Comparison of ENCODE assay signal across 24 cellular contexts in the genomic region with DNA sequence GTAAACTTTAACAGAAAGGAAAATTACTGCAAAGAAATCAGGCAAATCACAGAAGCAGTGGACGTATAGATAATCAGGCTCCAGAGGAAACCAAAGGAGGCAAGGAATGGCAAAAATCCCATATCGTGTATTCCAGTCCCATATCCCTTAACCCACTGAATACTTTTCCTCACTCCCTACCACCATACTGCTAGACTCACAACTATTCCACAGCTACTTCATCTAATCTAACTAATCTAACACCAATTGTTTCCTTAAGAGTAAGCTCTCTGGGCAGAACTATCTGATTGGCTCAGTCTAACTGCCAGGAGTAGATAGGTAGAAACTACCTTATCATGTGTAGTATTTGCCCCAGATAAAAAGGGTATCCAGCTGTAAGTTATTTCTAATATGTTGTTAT.
"Had no signal": no experiment of that assay in that cellular context is flagged by ENCODE, and none has a peak within 500 bp of the region (broad histone marks: within the 10 kb centered on the region; RNA-seq: fewer than 3 reads in every experiment).

No MANE protein-coding gene starts in this region.

- H3K27ac Mint-ChIP-seq: memory B cell; mesothelial cell of epicardium; naive thymus-derived CD4-positive, alpha-beta T cell; neural progenitor cell; type B pancreatic cell had no signal

- H3K4me3 Mint-ChIP-seq: memory B cell; mesothelial cell of epicardium; naive thymus-derived CD4-positive, alpha-beta T cell; nephron; neural progenitor cell; stimulated activated naive CD8-positive, alpha-beta T cell treated with anti-CD3 and anti-CD28 coated beads, Interleukin-15, amount 100 ng/mL, for 72 hours; type B pancreatic cell had no signal

- DNase-seq: effector memory CD4-positive, alpha-beta T cell; hypothalamus; kidney; mucosa of descending colon; naive thymus-derived CD4-positive, alpha-beta T cell; stimulated activated CD4-positive, alpha-beta T cell treated with anti-CD3 and anti-CD28 coated beads, Interleukin-12 subunit alpha, Interleukin-12 subunit beta, amount 100 ng/mL, for 4 hours; stimulated activated CD4-positive, alpha-beta T cell treated with anti-CD3 and anti-CD28 coated beads, Interleukin-1b, Interleukin-23, amount 100 ng/mL, for 48 hours; stimulated activated CD4-positive, alpha-beta T cell treated with anti-CD3 and anti-CD28 coated beads, Interleukin-4, amount 100 ng/mL, for 1 hour; stimulated activated CD8-positive, alpha-beta memory T cell treated with anti-CD3 and anti-CD28 coated beads, Interleukin-4, amount 100 ng/mL, for 48 hours; stimulated activated naive CD4-positive, alpha-beta T cell; stimulated activated naive CD8-positive, alpha-beta T cell treated with anti-CD3 and anti-CD28 coated beads, Interleukin-15, amount 100 ng/mL, for 72 hours had no signal

- H3K36me3 ChIP-seq: neural progenitor cell, prostate gland, right atrium auricular region, suprapubic skin had no signal

- H3K4me3 ChIP-seq: coronary artery, lung, mucosa of descending colon, neural progenitor cell, prostate gland, right atrium auricular region, smooth muscle cell, suprapubic skin had no signal

- H3K4me1 ChIP-seq: neural progenitor cell, prostate gland, right atrium auricular region, suprapubic skin had no signal

- ATAC-seq: left lobe of liver; mucosa of descending colon; naive thymus-derived CD4-positive, alpha-beta T cell; sciatic nerve; stimulated activated naive CD8-positive, alpha-beta T cell treated with anti-CD3 and anti-CD28 coated beads, Interleukin-15, amount 100 ng/mL, for 72 hours had no signal

- H3K4me1 Mint-ChIP-seq: nephron; stimulated activated naive CD8-positive, alpha-beta T cell treated with anti-CD3 and anti-CD28 coated beads, Interleukin-15, amount 100 ng/mL, for 72 hours had no signal

- H3K36me3 Mint-ChIP-seq: neural progenitor cell had no signal

- H3K9ac ChIP-seq: neural progenitor cell had no signal

- H2AFZ ChIP-seq: neural progenitor cell had no signal

- H3K27me3 Mint-ChIP-seq: memory B cell; naive thymus-derived CD4-positive, alpha-beta T cell; stimulated activated naive CD8-positive, alpha-beta T cell treated with anti-CD3 and anti-CD28 coated beads, Interleukin-15, amount 100 ng/mL, for 72 hours; type B pancreatic cell had no signal

- H3K27ac ChIP-seq: coronary artery, neural progenitor cell, prostate gland, right atrium auricular region, suprapubic skin had no signal

- H3K4me2 ChIP-seq: neural progenitor cell, smooth muscle cell had no signal

- H3K27me3 ChIP-seq: neural progenitor cell, right atrium auricular region, suprapubic skin had no signal

- H3K9me3 ChIP-seq: prostate gland, right atrium auricular region, suprapubic skin had no signal
